In genomic region chr11:111733655-111734088, GRCh38 we compare ENCODE assay signal across 14 cellular contexts. TPM values are rescaled to one million over a fixed set of nuclear protein-coding genes. Genes with fewer than 3 reads are reported as not detected.
DNase-seq lines count a peak whose midpoint lies in the region; ATAC-seq and TF ChIP-seq lines count a peak whose summit lies in the region.
"Had no signal": no experiment of that assay in that cellular context is flagged by ENCODE, and none has a peak within 500 bp of the region (broad histone marks: within the 10 kb centered on the region; RNA-seq: fewer than 3 reads in every experiment).

No MANE protein-coding gene starts in this region.

- H3K4me1 ChIP-seq in body of pancreas: peaks cover 72% of the 10 kb centered on the region
- H3K4me1 ChIP-seq in skeletal muscle tissue (ENCODE audit: control insufficient read depth in 3 of 3, insufficient read depth in 3 of 3, low read length in 3 of 3): peaks cover 91 to 95% (median 95%) of the 10 kb centered on the region in 3 donors

- H3K4me3 ChIP-seq in body of pancreas: no peak overlapping the region
- peak overlapping the region in 2 of 3 donors; percentile 25 to 58 for H3K4me3 ChIP-seq in skeletal muscle tissue (ENCODE audit: low read length in 3 of 3)
- H3K4me3 ChIP-seq: GM12878 had no signal

- H3K4me1 Mint-ChIP-seq in natural killer cell: no peaks in the 10 kb centered on the region

- H3K9me3 Mint-ChIP-seq in natural killer cell: no peaks in the 10 kb centered on the region
- H3K9me3 Mint-ChIP-seq: CD4-positive, CD25-positive, alpha-beta regulatory T cell; mesothelial cell of epicardium had no signal

- intact Hi-C loops in body of pancreas (cut with DNase I) (no loop called here), natural killer cell (cut with micrococcal nuclease) (no loop called here)

- H3K36me3 Mint-ChIP-seq in natural killer cell: no peaks in the 10 kb centered on the region

- TF ChIP-seq CTCF in body of pancreas (IDR thresholded peaks at IDR 0.05) (no peak), natural killer cell (IDR thresholded peaks at IDR 0.05) (no peak)

- no peak for ATAC-seq in body of pancreas
- ATAC-seq in GM21737 (IDR thresholded peaks at IDR 0.05; ENCODE audit: unreplicated experiment): no peak
- ATAC-seq in natural killer cell: no peak
- ATAC-seq: GM12878 had no signal

- no peaks in the 10 kb centered on the region for H3K27me3 Mint-ChIP-seq in natural killer cell (ENCODE audit: low read depth in 2 of 2)
- H3K27me3 Mint-ChIP-seq: CD4-positive, CD25-positive, alpha-beta regulatory T cell had no signal

- no peak for TF ChIP-seq POLR2A in body of pancreas (IDR thresholded peaks at IDR 0.05)

- no peaks in the 10 kb centered on the region for H3K27me3 ChIP-seq in body of pancreas
- H3K27me3 ChIP-seq in skeletal muscle tissue (ENCODE audit: control insufficient read depth in 3 of 3, insufficient read depth in 3 of 3, low read length in 3 of 3): no peaks in the 10 kb centered on the region

- WGBS in body of pancreas, 2 donors: 69% methylated on average over 9 of the region's 9 CpGs; no CpG with 5 or more reads in 1 of the 2 donors

- peak; percentile 29 for DNase-seq in GM03348 (ENCODE audit: low spot score)
- peak in 1 of 4 donors; percentile 28 for DNase-seq in body of pancreas
- DNase-seq in left kidney (ENCODE audit: low read depth, low spot score): peak; percentile 5
- no peak for DNase-seq in NCI-H510A (lab: John Stamatoyannopoulos, UW)
- no peak for DNase-seq in natural killer cell
- no peak for DNase-seq in stimulated activated CD4-positive, alpha-beta T cell treated with anti-CD3 and anti-CD28 coated beads, Interleukin-4, amount 100 ng/mL, for 1 hour
- DNase-seq: activated gamma-delta T cell treated with Interleukin-2 at 50 U/mL for 16 hours; CD4-positive, CD25-positive, alpha-beta regulatory T cell; MV-4-11 had no signal

- H3K36me3 ChIP-seq in body of pancreas (replicated peaks in 1 of 2; ENCODE audit: insufficient read depth in 1 of 2, low read depth in 2 of 2): peaks cover 0 to 3% of the 10 kb centered on the region in 2 donors
- H3K36me3 ChIP-seq in skeletal muscle tissue (ENCODE audit: control insufficient read depth in 3 of 3, insufficient read depth in 3 of 3, low read length in 3 of 3): no peaks in the 10 kb centered on the region

- no peak overlapping the region for H3K27ac Mint-ChIP-seq in natural killer cell
- H3K27ac Mint-ChIP-seq: CD4-positive, CD25-positive, alpha-beta regulatory T cell had no signal

- H3K4me3 Mint-ChIP-seq in natural killer cell: no peak overlapping the region
- H3K4me3 Mint-ChIP-seq: CD4-positive, CD25-positive, alpha-beta regulatory T cell; mesothelial cell of epicardium had no signal

- peak overlapping the region; percentile 74 to 90 (median 79) for H3K9ac ChIP-seq in skeletal muscle tissue (ENCODE audit: low read depth in 1 of 3, low read length in 3 of 3)

- H3K27ac ChIP-seq in body of pancreas (peak overlapping the region; percentile 27 to 79 (median 72)), skeletal muscle tissue (ENCODE audit: low read depth, low read length) (peak overlapping the region; percentile 99)
- H3K27ac ChIP-seq: epithelial cell of prostate had no signal

- no peaks in the 10 kb centered on the region for H3K9me3 ChIP-seq in body of pancreas
- no peaks in the 10 kb centered on the region for H3K9me3 ChIP-seq in skeletal muscle tissue (ENCODE audit: control insufficient read depth in 3 of 3, low read length in 3 of 3)

RNA-seq across cellular contexts. Expression of gene PPP2R1B, which starts 32.5 kb away (rescaled TPM):
- total RNA-seq in body of pancreas: 10 to 100 TPM; 24.7 to 41.5 TPM
- 25.1 TPM for total RNA-seq in skeletal muscle tissue
- 10 to 100 TPM; 32.6 to 41.4 (median 40.8) TPM for total RNA-seq in natural killer cell

Comparison
In these comparisons a context has a peak if more than half of its experiments do, and no peak if none do; other contexts are left out.
1. DNase-seq: peak in GM03348 (single experiment) and left kidney (single experiment); none in NCI-H510A (single experiment), natural killer cell (single experiment) and stimulated activated CD4-positive, alpha-beta T cell treated with anti-CD3 and anti-CD28 coated beads, Interleukin-4, amount 100 ng/mL, for 1 hour (single experiment).
2. H3K4me3 ChIP-seq: peak in skeletal muscle tissue (2 of 3); none in body of pancreas (0 of 2).